Comparison of ENCODE assay signal across 15 cellular contexts in the genomic region with DNA sequence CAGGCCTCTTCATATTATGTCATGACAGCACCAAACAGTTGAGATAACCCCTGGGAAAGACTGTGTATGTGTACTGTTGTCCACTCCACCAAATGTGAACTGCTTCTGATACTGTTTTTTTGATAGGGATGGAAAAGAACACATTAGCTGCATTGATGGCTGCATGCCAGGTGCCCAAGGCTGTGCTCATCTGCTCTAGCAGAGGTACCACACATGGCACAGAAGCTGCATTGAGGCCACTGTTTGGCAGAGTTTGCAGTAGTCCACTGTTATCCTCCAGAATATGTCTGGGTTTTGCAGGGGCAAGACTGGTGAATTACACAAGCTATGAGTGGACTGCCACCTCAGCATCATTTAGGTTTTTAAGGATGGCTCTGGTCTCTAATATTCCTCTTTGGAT. TPM values are rescaled to one million over a fixed set of nuclear protein-coding genes. Genes with fewer than 3 reads are reported as not detected.
DNase-seq lines count a peak whose midpoint lies in the region; FAIRE-seq and TF ChIP-seq lines count a peak whose summit lies in the region.
"Had no signal": no experiment of that assay in that cellular context is flagged by ENCODE, and none has a peak within 500 bp of the region (broad histone marks: within the 10 kb centered on the region; RNA-seq: fewer than 3 reads in every experiment).

No MANE protein-coding gene starts in this region.

- CTCF ChIA-PET in GM10248 (lab: Yijun Ruan, JAX), result no interaction called here

- POLR2A ChIA-PET in GM10248 (lab: Yijun Ruan, JAX), result no interaction called here

- H3K27ac Mint-ChIP-seq in osteocyte (ENCODE audit: unreplicated experiment), result no peak overlapping the region
- H3K27ac Mint-ChIP-seq: CD14-positive monocyte; CD8-positive, alpha-beta T cell; GM23338 had no signal

- H3K4me3 Mint-ChIP-seq in osteocyte (ENCODE audit: unreplicated experiment), result no peak overlapping the region
- H3K4me3 Mint-ChIP-seq: CD14-positive monocyte; CD8-positive, alpha-beta T cell; GM23338 had no signal

- no peaks in the 10 kb centered on the region for H3K9me3 ChIP-seq in BE2C

- no peaks in the 10 kb centered on the region for H3K4me1 Mint-ChIP-seq in osteocyte (ENCODE audit: unreplicated experiment)
- H3K4me1 Mint-ChIP-seq: CD14-positive monocyte, GM23338 had no signal

- no peaks in the 10 kb centered on the region for H3K4me1 ChIP-seq in BE2C

- H3K4me3 ChIP-seq in BE2C (ENCODE audit: low read depth, low read length), result no peak overlapping the region
- H3K4me3 ChIP-seq: GM23338 had no signal

- H3K36me3 Mint-ChIP-seq in osteocyte (ENCODE audit: unreplicated experiment), result no peaks in the 10 kb centered on the region
- H3K36me3 Mint-ChIP-seq: CD14-positive monocyte; CD8-positive, alpha-beta T cell had no signal

- H3K27me3 Mint-ChIP-seq in osteocyte (ENCODE audit: unreplicated experiment), result peaks cover 41% of the 10 kb centered on the region

- H3K9me3 Mint-ChIP-seq in osteocyte (ENCODE audit: unreplicated experiment), result no peaks in the 10 kb centered on the region
- H3K9me3 Mint-ChIP-seq: CD8-positive, alpha-beta T cell; GM23338 had no signal

- FAIRE-seq in HTR-8/SVneo (lab: Jason Lieb, UNC), result peak; percentile 81
- FAIRE-seq: A204.1, GM12891 had no signal

- peaks cover 30% of the 10 kb centered on the region for H3K27me3 ChIP-seq in BE2C

- DNase-seq in BE2C, result peak; percentile 31
- DNase-seq in HTR-8/SVneo (ENCODE audit: insufficient read length, low spot score), result no peak
- DNase-seq in NCI-H69 (lab: John Stamatoyannopoulos, UW), result peak; percentile 1
- peak; percentile 64 for DNase-seq in osteocyte (ENCODE audit: extremely low spot score, unreplicated experiment)
- DNase-seq in HK-2 (ENCODE audit: unreplicated experiment), result no peak
- DNase-seq in iPS-NIHi7 (ENCODE audit: extremely low spot score), result no peak
- DNase-seq in GM10248 (ENCODE audit: extremely low spot score), result no peak
- DNase-seq: CD8-positive, alpha-beta T cell; COR-L47; H7; IMR-90 had no signal

- H3K36me3 ChIP-seq in BE2C, result no peaks in the 10 kb centered on the region

- TF ChIP-seq CTCF in BE2C (IDR thresholded peaks at IDR 0.05; ENCODE audit: low read depth, low read length), result no peak
- no peak for TF ChIP-seq CTCF in osteocyte (IDR thresholded peaks at IDR 0.05)
- no peak for TF ChIP-seq CTCF in GM10248 (IDR thresholded peaks at IDR 0.05; ENCODE audit: control extremely low read depth, extremely low read depth, low read depth, missing control alignments)

RNA-seq across cellular contexts. Expression of a gene that starts 28.2 kb away (rescaled TPM):
- polyA plus RNA-seq in BE2C (2012; ENCODE audit: insufficient read depth, insufficient read length, low read depth), result 29.6 TPM
- total RNA-seq in osteocyte, result 48.8 and 57.8 TPM in 2 replicates

Comparison
In these comparisons a context has a peak if more than half of its experiments do, and no peak if none do; other contexts are left out.
1. DNase-seq: peak in BE2C (single experiment), NCI-H69 (single experiment) and osteocyte (single experiment); none in HTR-8/SVneo (single experiment), HK-2 (single experiment), iPS-NIHi7 (single experiment) and GM10248 (single experiment).